ENCODE assay signal across 8 cellular contexts in the genomic region with DNA sequence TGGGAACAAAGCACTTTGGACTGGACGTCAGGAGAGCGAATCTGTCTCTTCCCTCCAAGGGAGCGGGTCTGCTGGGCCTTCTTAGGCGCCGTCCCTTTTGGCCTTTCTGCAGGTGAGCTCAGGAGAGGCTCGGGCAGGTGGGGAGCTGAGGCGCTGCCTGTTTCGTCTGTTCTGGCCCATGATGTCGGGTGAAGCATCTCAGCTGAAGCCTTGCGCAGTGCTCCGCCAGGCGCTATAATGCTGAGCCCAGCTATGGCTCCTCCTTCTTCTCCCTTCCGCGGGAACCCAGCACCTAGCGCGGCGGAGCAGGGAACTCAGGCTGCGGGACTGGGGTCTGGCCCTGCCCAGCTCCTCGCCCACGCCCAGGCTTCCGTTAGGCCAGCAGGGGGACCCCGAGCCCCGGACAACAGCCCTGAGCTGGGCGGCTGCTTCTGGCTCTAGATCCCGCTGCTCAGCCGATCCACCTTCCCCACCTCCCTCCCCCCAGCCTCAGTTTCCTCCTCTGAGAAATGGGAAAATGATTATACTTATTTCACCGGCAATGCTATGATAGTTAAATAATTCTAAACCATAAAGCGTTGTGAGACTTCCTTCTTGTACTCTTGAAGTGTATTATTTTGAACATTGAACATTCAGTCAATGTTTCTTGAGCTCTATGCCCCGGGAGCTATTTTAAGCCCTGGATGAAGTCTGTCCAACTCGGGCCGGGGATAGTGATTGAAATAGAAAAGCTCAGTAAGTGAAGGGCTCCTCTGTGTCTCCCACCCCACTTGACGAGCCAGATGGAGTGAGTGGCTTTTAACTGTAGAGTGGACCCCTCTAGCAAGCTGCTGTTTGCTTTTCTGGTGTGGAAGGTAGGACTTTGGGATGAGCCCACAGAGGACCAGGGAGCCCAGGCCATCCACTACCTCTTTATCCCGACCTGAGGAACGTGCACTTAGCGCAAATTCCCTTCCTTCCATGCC. TPM values are rescaled to one million over a fixed set of nuclear protein-coding genes. Genes with fewer than 3 reads are reported as not detected.
DNase-seq lines count a peak whose midpoint lies in the region; ATAC-seq, FAIRE-seq and TF ChIP-seq lines count a peak whose summit lies in the region.

No MANE protein-coding gene starts in this region.

- FAIRE-seq in bronchial epithelial cell (lab: Jason Lieb, UNC), result no peak
- no peak for FAIRE-seq in kidney (lab: Jason Lieb, UNC)

- TF ChIP-seq CTCF in bronchial epithelial cell (IDR thresholded peaks at IDR 0.05; ENCODE audit: insufficient read depth, low read length, severe bottlenecking), result peak; percentile 82
- TF ChIP-seq CTCF in kidney (IDR thresholded peaks at IDR 0.05; ENCODE audit: borderline replicate concordance, extremely low read depth, insufficient read depth), result peak; percentile 72

- no peaks in the 10 kb centered on the region for H3K9me3 ChIP-seq in kidney (ENCODE audit: control insufficient read depth in 1 of 2, low read length in 2 of 2)

- H3K27me3 ChIP-seq in bronchial epithelial cell (ENCODE audit: control insufficient read depth, insufficient read depth, low read length), result peaks cover 20% of the 10 kb centered on the region

- no peak overlapping the region for H3K27ac ChIP-seq in kidney (ENCODE audit: low read depth in 2 of 2, low read length in 2 of 2)

- intact Hi-C loops in kidney (cut with DNase I), result loop anchor here (5.0 kb wide), 1 partner anchor 99 kb away; no protein-coding TSS in a partner anchor

- H3K36me3 ChIP-seq in bronchial epithelial cell (ENCODE audit: control insufficient read depth, insufficient read depth, low read length) (no peaks in the 10 kb centered on the region), kidney (ENCODE audit: control insufficient read depth in 1 of 2, insufficient read depth in 2 of 2, low read length in 2 of 2) (no peaks in the 10 kb centered on the region)

- no peak overlapping the region for H3K4me3 ChIP-seq in bronchial epithelial cell (ENCODE audit: low read depth, low read length)
- H3K4me3 ChIP-seq in kidney (ENCODE audit: low read length in 2 of 2), result no peak overlapping the region

- H3K4me1 ChIP-seq in kidney (ENCODE audit: control insufficient read depth in 1 of 2, insufficient read depth in 1 of 2, low read depth in 1 of 2, low read length in 2 of 2), result no peaks in the 10 kb centered on the region

- DNase-seq in DMS 273 treated with DMSO at 0.1 percent for 48 hours (lab: John Stamatoyannopoulos, UW) (peak; percentile 20), HPDE6-E6E7 (ENCODE audit: extremely low spot score) (peak; percentile 77), bronchial epithelial cell (ENCODE audit: low read depth) (peak; percentile 31), kidney (peak; percentile 91)
- peak; percentile 2 for DNase-seq in stimulated activated CD8-positive, alpha-beta memory T cell treated with anti-CD3 and anti-CD28 coated beads, Interleukin-12 subunit alpha, Interleukin-12 subunit beta, amount 100 ng/mL, for 1 hour (ENCODE audit: low read depth)

- ATAC-seq in GM18502 (IDR thresholded peaks at IDR 0.05; ENCODE audit: poor library complexity, unreplicated experiment), result no peak
- ATAC-seq in GM18867 (IDR thresholded peaks at IDR 0.05; ENCODE audit: unreplicated experiment), result no peak

- no peak overlapping the region for H3K9ac ChIP-seq in kidney (ENCODE audit: low read length in 2 of 2)

TF ChIP-seq in PFSK-1, 5 proteins besides CTCF, POLR2A, EP300 and RAD21:
- TF ChIP-seq TAF1 (IDR thresholded peaks at IDR 0.05; ENCODE audit: borderline replicate concordance, insufficient read depth, low read length) (no peak), SIN3A (IDR thresholded peaks at IDR 0.05; ENCODE audit: borderline replicate concordance, insufficient read depth, low read length) (no peak), FOXP2 (optimal IDR thresholded peaks at IDR 0.05; ENCODE audit: borderline replicate concordance, extremely low read depth, extremely low read length, insufficient read depth) (peak; percentile 35)
TF ChIP-seq in PFSK-1: peak in this region for 1.

RNA-seq across cellular contexts. Expression of a gene that starts 9.6 kb away (rescaled TPM):
- polyA plus RNA-seq in PFSK-1 (2012; ENCODE audit: insufficient read length, low read depth), result 0.48 TPM
- total RNA-seq in bronchial epithelial cell (under 0.01 TPM in 1 of 2 replicates, not detected in the other), kidney (4.9 TPM)
- 21.2 TPM for polyA plus RNA-seq in kidney (ENCODE audit: insufficient read depth, low read depth, low replicate concordance)

RNA-seq across cellular contexts. Expression of a gene that starts 32.1 kb away (rescaled TPM):
- polyA plus RNA-seq in PFSK-1 (2012; ENCODE audit: insufficient read length, low read depth), result not detected
- total RNA-seq in bronchial epithelial cell (not detected in 2 replicates), kidney (not detected)
- not detected for polyA plus RNA-seq in kidney (ENCODE audit: insufficient read depth, low read depth, low replicate concordance)

RNA-seq across cellular contexts. Expression of a gene that starts 57.7 kb away (rescaled TPM):
- not detected for polyA plus RNA-seq in PFSK-1 (2012; ENCODE audit: insufficient read length, low read depth)
- total RNA-seq in bronchial epithelial cell (not detected in 2 replicates), kidney (not detected)
- polyA plus RNA-seq in kidney (ENCODE audit: insufficient read depth, low read depth, low replicate concordance), result 2.3 TPM

Comparison
In these comparisons a context has a peak if more than half of its experiments do, and no peak if none do; other contexts are left out.
1. DNase-seq: peak in every context shown above with its lines; median percentile 91 in kidney; 77 in HPDE6-E6E7; 31 in bronchial epithelial cell; 20 in DMS 273 treated with DMSO at 0.1 percent for 48 hours; 2 in stimulated activated CD8-positive, alpha-beta memory T cell treated with anti-CD3 and anti-CD28 coated beads, Interleukin-12 subunit alpha, Interleukin-12 subunit beta, amount 100 ng/mL, for 1 hour.